1 cellular context compared by ENCODE assay signal in genomic region chr5:142322747-142323479, GRCh38.
TF ChIP-seq lines count a peak whose summit lies in the region.

No MANE protein-coding gene starts in this region.

TF ChIP-seq in K562, 482 proteins besides CTCF, POLR2A, EP300 and RAD21 (continued from another document):
- no peak; the same call in 1 of the 2 replicates for TF ChIP-seq RAD51 (IDR thresholded peaks at IDR 0.05; ENCODE audit: borderline replicate concordance, low read depth)
- TF ChIP-seq SPI1 (IDR thresholded peaks at IDR 0.05; ENCODE audit: borderline replicate concordance, low read depth, low read length), result peak; percentile 8; the same call in 1 of the 2 replicates
- TF ChIP-seq GABPB2 (CRISPR knock-in tag; conservative IDR thresholded peaks at IDR 0.05), result no peak
- no peak for TF ChIP-seq POLR2B (IDR thresholded peaks at IDR 0.05; ENCODE audit: low read depth, partially characterized antibody)
- no peak for TF ChIP-seq ZBTB1 (CRISPR knock-in tag; IDR thresholded peaks at IDR 0.05; ENCODE audit: borderline replicate concordance, low read depth)
TF ChIP-seq in K562: peak in this region for 7.
